ENCODE assay signal across 8 cellular contexts in genomic region chr11:33912405-33913361, GRCh38. TPM values are rescaled to one million over a fixed set of nuclear protein-coding genes. Genes with fewer than 3 reads are reported as not detected.
DNase-seq lines count a peak whose midpoint lies in the region; ATAC-seq and TF ChIP-seq lines count a peak whose summit lies in the region.

No MANE protein-coding gene starts in this region.

- no peak for TF ChIP-seq POLR2A in esophagus squamous epithelium (IDR thresholded peaks at IDR 0.05)

- 35 to 47% methylated on average over 11 to 12 of the region's 12 CpGs for WGBS in esophagus squamous epithelium, 2 donors

- TF ChIP-seq CTCF in esophagus squamous epithelium (IDR thresholded peaks at IDR 0.05) (no peak), MM.1S (IDR thresholded peaks at IDR 0.05; ENCODE audit: low read length) (no peak)

- H3K4me3 ChIP-seq in esophagus squamous epithelium, result no peak overlapping the region
- H3K4me3 ChIP-seq in MM.1S (ENCODE audit: low read length), result no peak overlapping the region

- no peak overlapping the region for H3K4me2 ChIP-seq in MM.1S (ENCODE audit: low read depth, low read length)

- H3K27me3 ChIP-seq in esophagus squamous epithelium, result peaks cover 0 to 17% (median 0%) of the 10 kb centered on the region in 4 donors
- H3K27me3 ChIP-seq in MM.1S (replicated peaks; ENCODE audit: insufficient read depth, low read length), result 0 out of 2 replicates have a peak, but pooled peaks cover 5% of the 10 kb centered on the region

- H3K4me1 ChIP-seq in esophagus squamous epithelium, result peaks cover 0 to 23% (median 6%) of the 10 kb centered on the region in 3 donors
- H3K4me1 ChIP-seq in MM.1S (ENCODE audit: low read length), result no peaks in the 10 kb centered on the region

- no peaks in the 10 kb centered on the region for H3F3A ChIP-seq in MM.1S (ENCODE audit: insufficient read depth, low read length)

- H3K36me3 ChIP-seq in esophagus squamous epithelium (no peaks in the 10 kb centered on the region), MM.1S (replicated peaks; ENCODE audit: insufficient read depth, low read length) (no peaks in the 10 kb centered on the region)

- no peak overlapping the region for H3K9ac ChIP-seq in MM.1S (ENCODE audit: low read length)

- intact Hi-C loops in esophagus squamous epithelium (cut with DNase I), result no loop called here

- H3K9me3 ChIP-seq in esophagus squamous epithelium (peaks cover 0 to 6% (median 0%) of the 10 kb centered on the region in 3 donors), MM.1S (replicated peaks; ENCODE audit: insufficient read depth, low read length) (no peaks in the 10 kb centered on the region)

- no peaks in the 10 kb centered on the region for H3K79me2 ChIP-seq in MM.1S (ENCODE audit: low read length)

- DNase-seq in D341Med (ENCODE audit: low spot score), result peak; percentile 64
- peak; percentile 45 for DNase-seq in GM19240 (ENCODE audit: insufficient read length, low spot score)
- peak; percentile 96 for DNase-seq in NCI-H69 (lab: John Stamatoyannopoulos, UW)
- no peak for DNase-seq in esophagus squamous epithelium (lab: John Stamatoyannopoulos, UW)
- peak; percentile 77 for DNase-seq in stromal cell of bone marrow (ENCODE audit: low read depth)
- DNase-seq in MM.1S, result no peak
- no peak for DNase-seq in activated T-cell treated with anti-CD3 and anti-CD28 coated beads, Interleukin-2, amount 50 U/mL, for 1 hour

- H3K9me2 ChIP-seq in MM.1S (replicated peaks; ENCODE audit: insufficient read depth, low read length), result no peaks in the 10 kb centered on the region

- no peak overlapping the region for H2AFZ ChIP-seq in MM.1S (ENCODE audit: low read length)

- ATAC-seq in HG03175 (IDR thresholded peaks at IDR 0.05; ENCODE audit: unreplicated experiment), result peak; percentile 90

- peak overlapping the region in 3 of 4 donors; percentile 21 to 77 (median 30) for H3K27ac ChIP-seq in esophagus squamous epithelium
- H3K27ac ChIP-seq in MM.1S (ENCODE audit: low read length), result no peak overlapping the region

- H4K20me1 ChIP-seq in MM.1S (ENCODE audit: insufficient read depth, low read length), result no peaks in the 10 kb centered on the region

RNA-seq across cellular contexts. Expression of gene LMO2, which starts 20.8 kb away (rescaled TPM):
- 10 to 100 TPM in 2 of 4 donors, 1 to 10 TPM in 2; 7.0 to 18.9 (median 13.3) TPM for total RNA-seq in esophagus squamous epithelium

Comparison
In these comparisons a context has a peak if more than half of its experiments do, and no peak if none do; other contexts are left out.
1. DNase-seq: peak in D341Med (single experiment), GM19240 (single experiment), NCI-H69 (single experiment) and stromal cell of bone marrow (single experiment); none in esophagus squamous epithelium (single experiment), MM.1S (single experiment) and activated T-cell treated with anti-CD3 and anti-CD28 coated beads, Interleukin-2, amount 50 U/mL, for 1 hour (single experiment).